22 cellular contexts compared by ENCODE assay signal in the genomic region with DNA sequence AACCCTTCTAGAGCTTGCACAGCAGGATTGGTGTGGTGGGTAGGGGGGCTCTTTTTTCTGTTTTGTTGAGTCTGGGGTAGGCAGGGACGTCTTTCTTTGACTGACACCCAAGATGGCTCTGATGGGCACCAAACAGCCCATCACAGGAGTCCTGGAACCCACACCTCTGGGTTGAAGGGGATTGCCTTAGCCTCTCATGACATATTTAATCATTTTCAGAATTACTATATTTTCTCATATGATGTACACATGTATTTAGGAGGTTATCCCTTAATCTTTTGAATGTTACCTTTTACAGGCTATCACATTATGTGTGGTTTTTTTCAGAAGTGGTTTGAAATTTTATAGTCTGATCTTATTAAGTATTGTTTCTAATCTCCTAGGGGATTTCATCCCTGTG.
"Had no signal": no experiment of that assay in that cellular context is flagged by ENCODE, and none has a peak within 500 bp of the region (broad histone marks: within the 10 kb centered on the region; RNA-seq: fewer than 3 reads in every experiment).

No MANE protein-coding gene starts in this region.

- DNase-seq: activated B cell treated with CpG ODN at 0.5 μM for 24 hours; activated CD4-positive, alpha-beta T cell treated with anti-CD3 and anti-CD28 coated beads for 1 hour; activated CD4-positive, alpha-beta T cell treated with anti-CD3 and anti-CD28 coated beads, Interleukin-2, amount 10 ng/mL, durations not matched to agents 7 days and 5 days; activated CD8-positive, alpha-beta memory T cell treated with anti-CD3 and anti-CD28 coated beads for 24 hours; activated T-cell treated with anti-CD3 and anti-CD28 coated beads, Interleukin-2, amount 50 U/mL, for 48 hours; amygdala; cortex of kidney; Karpas-422; MM.1S; NCI-H1105; NCI-H1436; NCI-H1694 treated with DMSO at 0.1 percent for 48 hours; NCI-H2029 treated with DMSO at 0.1 percent for 48 hours; NCI-H345; NCI-H510A; NCI-H526 treated with DMSO at 0.1 percent for 48 hours; PC-9; SHP77 treated with DMSO at 0.1 percent for 48 hours; T-helper 17 cell; T1000 had no signal

- H3K27me3 Mint-ChIP-seq: activated B cell treated with CpG ODN at 0.5 μM for 24 hours; activated CD4-positive, alpha-beta T cell treated with anti-CD3 and anti-CD28 coated beads, Interleukin-2, amount 10 ng/mL, durations not matched to agents 7 days and 5 days; brain; central memory CD8-positive, alpha-beta T cell; T-helper 17 cell had no signal

- H3K4me3 Mint-ChIP-seq: activated B cell treated with CpG ODN at 0.5 μM for 24 hours; activated CD4-positive, alpha-beta T cell treated with anti-CD3 and anti-CD28 coated beads, Interleukin-2, amount 10 ng/mL, durations not matched to agents 7 days and 5 days; brain; central memory CD8-positive, alpha-beta T cell; T-helper 17 cell had no signal

- H3K4me2 ChIP-seq: PC-9 had no signal

- ATAC-seq: T-helper 17 cell had no signal

- H2AFZ ChIP-seq: PC-9 had no signal

- H3K4me3 ChIP-seq: PC-9 had no signal

- H3K27ac ChIP-seq: PC-9 had no signal

- H3K9me3 Mint-ChIP-seq: activated B cell treated with CpG ODN at 0.5 μM for 24 hours; activated CD4-positive, alpha-beta T cell treated with anti-CD3 and anti-CD28 coated beads, Interleukin-2, amount 10 ng/mL, durations not matched to agents 7 days and 5 days; brain; central memory CD8-positive, alpha-beta T cell had no signal

- H3K27ac Mint-ChIP-seq: activated B cell treated with CpG ODN at 0.5 μM for 24 hours; activated CD4-positive, alpha-beta T cell treated with anti-CD3 and anti-CD28 coated beads, Interleukin-2, amount 10 ng/mL, durations not matched to agents 7 days and 5 days; T-helper 17 cell had no signal
